ENCODE assay signal across 8 cellular contexts in genomic region chr16:88533945-88534641, GRCh38. TPM values are rescaled to one million over a fixed set of nuclear protein-coding genes. Genes with fewer than 3 reads are reported as not detected.
A peak's percentile ranks its signal among the peaks of the same experiment; 100 is the strongest.
DNase-seq lines count a peak whose midpoint lies in the region; ATAC-seq and TF ChIP-seq lines count a peak whose summit lies in the region.

No MANE protein-coding gene starts in this region.

- H2AFZ ChIP-seq in GM23338, result no peak overlapping the region

- peaks cover 10% of the 10 kb centered on the region for H3K4me1 Mint-ChIP-seq in GM23338
- peaks cover 13% of the 10 kb centered on the region for H3K4me1 Mint-ChIP-seq in activated T-cell treated with anti-CD3 and anti-CD28 coated beads, Interleukin-2, amount 50 U/mL, for 24 hours (ENCODE audit: low read depth)
- peaks cover 0 to 55% of the 10 kb centered on the region in 2 donors for H3K4me1 Mint-ChIP-seq in natural killer cell
- peaks cover 30% of the 10 kb centered on the region for H3K4me1 Mint-ChIP-seq in stimulated activated effector memory CD8-positive, alpha-beta T cell treated with anti-CD3 and anti-CD28 coated beads, Interleukin-12 subunit alpha, Interleukin-12 subunit beta, amount 100 ng/mL, for 72 hours

- H3K27ac Mint-ChIP-seq in GM23338 (no peak overlapping the region), natural killer cell (peak overlapping the region in 1 of 2 donors; percentile 77)
- no peak overlapping the region for H3K27ac Mint-ChIP-seq in activated T-cell treated with anti-CD3 and anti-CD28 coated beads, Interleukin-2, amount 50 U/mL, for 24 hours
- H3K27ac Mint-ChIP-seq in stimulated activated effector memory CD8-positive, alpha-beta T cell treated with anti-CD3 and anti-CD28 coated beads, Interleukin-12 subunit alpha, Interleukin-12 subunit beta, amount 100 ng/mL, for 72 hours, result peak overlapping the region; percentile 89

- TF ChIP-seq EP300 in esophagus muscularis mucosa (IDR thresholded peaks at IDR 0.05), result no peak

- peaks cover 5% of the 10 kb centered on the region; the same call in 1 of the 2 replicates for H3F3A ChIP-seq in GM23338 (replicated peaks; ENCODE audit: low read depth)

- 20% methylated on average over 4 of the region's 113 CpGs for WGBS in esophagus muscularis mucosa

- intact Hi-C loops in esophagus muscularis mucosa (cut with DNase I), result no loop called here
- intact Hi-C loops in natural killer cell (cut with micrococcal nuclease), result no loop called here

- H3K79me2 ChIP-seq in GM23338 (replicated peaks; ENCODE audit: insufficient read depth), result no peaks in the 10 kb centered on the region

- H3K4me1 ChIP-seq in GM23338 (ENCODE audit: insufficient read depth) (no peaks in the 10 kb centered on the region; the same call in 1 of the 2 replicates), esophagus muscularis mucosa (peaks cover 18 to 34% (median 29%) of the 10 kb centered on the region in 4 donors)

- H3K36me3 ChIP-seq in GM23338 (ENCODE audit: insufficient read depth), result no peaks in the 10 kb centered on the region
- H3K36me3 ChIP-seq in esophagus muscularis mucosa, result peaks cover 0 to 14% (median 9%) of the 10 kb centered on the region in 4 donors

- H3K36me3 Mint-ChIP-seq in GM23338 (ENCODE audit: low read depth) (peaks cover 9% of the 10 kb centered on the region; the same call in 2 of the 3 replicates), natural killer cell (no peaks in the 10 kb centered on the region)
- H3K36me3 Mint-ChIP-seq in activated T-cell treated with anti-CD3 and anti-CD28 coated beads, Interleukin-2, amount 50 U/mL, for 24 hours (ENCODE audit: low read depth), result peaks cover 20% of the 10 kb centered on the region
- peaks cover 62% of the 10 kb centered on the region for H3K36me3 Mint-ChIP-seq in stimulated activated effector memory CD8-positive, alpha-beta T cell treated with anti-CD3 and anti-CD28 coated beads, Interleukin-12 subunit alpha, Interleukin-12 subunit beta, amount 100 ng/mL, for 72 hours

- H3K27me3 ChIP-seq in GM23338 (ENCODE audit: insufficient read depth) (no peaks in the 10 kb centered on the region), esophagus muscularis mucosa (peaks cover 0 to 14% (median under 1%) of the 10 kb centered on the region in 4 donors)

- no peaks in the 10 kb centered on the region; the same call in 2 of the 3 replicates for H3K9me3 Mint-ChIP-seq in GM23338
- H3K9me3 Mint-ChIP-seq in activated T-cell treated with anti-CD3 and anti-CD28 coated beads, Interleukin-2, amount 50 U/mL, for 24 hours, result no peaks in the 10 kb centered on the region
- H3K9me3 Mint-ChIP-seq in natural killer cell, result no peaks in the 10 kb centered on the region
- H3K9me3 Mint-ChIP-seq in stimulated activated effector memory CD8-positive, alpha-beta T cell treated with anti-CD3 and anti-CD28 coated beads, Interleukin-12 subunit alpha, Interleukin-12 subunit beta, amount 100 ng/mL, for 72 hours, result no peaks in the 10 kb centered on the region

- H4K20me1 ChIP-seq in GM23338 (replicated peaks; ENCODE audit: insufficient read depth), result no peaks in the 10 kb centered on the region

- ATAC-seq in GM23338 (peak; percentile 13), natural killer cell (peak; percentile 71 to 80 (median 74))
- peak; percentile 74 for ATAC-seq in stimulated activated effector memory CD8-positive, alpha-beta T cell treated with anti-CD3 and anti-CD28 coated beads, Interleukin-12 subunit alpha, Interleukin-12 subunit beta, amount 100 ng/mL, for 72 hours

- TF ChIP-seq POLR2A in esophagus muscularis mucosa (IDR thresholded peaks at IDR 0.05; ENCODE audit: low read depth), result no peak

- H3K4me3 ChIP-seq in GM23338 (peak overlapping the region; percentile 70), esophagus muscularis mucosa (peak overlapping the region; percentile 74 to 99 (median 75))

- peak; percentile 71 for DNase-seq in EL
- peak; percentile 81 for DNase-seq in GM23338 (ENCODE audit: low spot score)
- peak; percentile 51 for DNase-seq in NCI-H226
- DNase-seq in activated T-cell treated with anti-CD3 and anti-CD28 coated beads, Interleukin-2, amount 50 U/mL, for 24 hours, result peak; percentile 92
- no peak for DNase-seq in esophagus muscularis mucosa (ENCODE audit: extremely low spot score)
- peak; percentile 55 for DNase-seq in natural killer cell
- DNase-seq in stimulated activated effector memory CD8-positive, alpha-beta T cell treated with anti-CD3 and anti-CD28 coated beads, Interleukin-12 subunit alpha, Interleukin-12 subunit beta, amount 100 ng/mL, for 72 hours (ENCODE audit: low spot score in 2 of 2), result peak; percentile 50 to 86
- no peak for DNase-seq in NCI-H345 treated with DMSO at 0.1 percent for 48 hours (lab: John Stamatoyannopoulos, UW; ENCODE audit: unreplicated experiment)

- H3K4me3 Mint-ChIP-seq in GM23338 (peak overlapping the region; percentile 50; the same call in 2 of the 3 replicates), natural killer cell (no peak overlapping the region)
- H3K4me3 Mint-ChIP-seq in activated T-cell treated with anti-CD3 and anti-CD28 coated beads, Interleukin-2, amount 50 U/mL, for 24 hours, result peak overlapping the region; percentile 65
- H3K4me3 Mint-ChIP-seq in stimulated activated effector memory CD8-positive, alpha-beta T cell treated with anti-CD3 and anti-CD28 coated beads, Interleukin-12 subunit alpha, Interleukin-12 subunit beta, amount 100 ng/mL, for 72 hours, result peak overlapping the region; percentile 57

- H3K27ac ChIP-seq in GM23338 (ENCODE audit: low read depth), result no peak overlapping the region
- H3K27ac ChIP-seq in esophagus muscularis mucosa (replicated peaks in 1 of 4), result peak overlapping the region; percentile 76 to 92 (median 86)

- TF ChIP-seq CTCF in GM23338 (conservative IDR thresholded peaks at IDR 0.05; ENCODE audit: low read depth in 2 of 2) (no peak), esophagus muscularis mucosa (IDR thresholded peaks at IDR 0.05) (no peak), natural killer cell (IDR thresholded peaks at IDR 0.05) (no peak)

- H3K9me2 ChIP-seq in GM23338 (ENCODE audit: insufficient read depth), result no peaks in the 10 kb centered on the region

- H3K27me3 Mint-ChIP-seq in GM23338 (ENCODE audit: insufficient read depth, low read depth, poor library complexity) (peaks cover 18% of the 10 kb centered on the region), natural killer cell (ENCODE audit: low read depth in 2 of 2) (no peaks in the 10 kb centered on the region)
- H3K27me3 Mint-ChIP-seq in activated T-cell treated with anti-CD3 and anti-CD28 coated beads, Interleukin-2, amount 50 U/mL, for 24 hours, result peaks cover 5% of the 10 kb centered on the region

- peak overlapping the region; percentile 74; the same call in 1 of the 2 replicates for H3K4me2 ChIP-seq in GM23338

- no peaks in the 10 kb centered on the region for H3K9me3 ChIP-seq in esophagus muscularis mucosa

TF ChIP-seq in GM23338, 12 proteins besides CTCF, POLR2A, EP300 and RAD21:
- TF ChIP-seq JUNB (IDR thresholded peaks at IDR 0.05; ENCODE audit: unreplicated experiment) (no peak), POLR2AphosphoS5 (IDR thresholded peaks at IDR 0.05; ENCODE audit: low read depth) (peak; percentile 63; the same call in 1 of the 2 replicates)

RNA-seq across cellular contexts. Expression of gene ZC3H18, which starts 36.1 kb away (rescaled TPM):
- 25.2 and 30.0 TPM in 2 replicates for total RNA-seq in GM23338 (2014; rRNA removed; shearing (Covaris generic))
- 40.1 and 40.7 TPM in 2 replicates for polyA plus RNA-seq in GM23338 (2016; fragmentation: Nextera tagmentation; extraction: Ambion mirVana)
- 10 to 100 TPM; 15.9 to 29.1 (median 26.6) TPM for total RNA-seq in esophagus muscularis mucosa
- 100 to 1,000 TPM; 125 to 130 (median 126) TPM for total RNA-seq in natural killer cell

Comparison
In these comparisons a context has a peak if more than half of its experiments do, and no peak if none do; other contexts are left out.
1. DNase-seq: peak in EL (single experiment), GM23338 (single experiment), NCI-H226 (single experiment), activated T-cell treated with anti-CD3 and anti-CD28 coated beads, Interleukin-2, amount 50 U/mL, for 24 hours (single experiment), natural killer cell (single experiment) and stimulated activated effector memory CD8-positive, alpha-beta T cell treated with anti-CD3 and anti-CD28 coated beads, Interleukin-12 subunit alpha, Interleukin-12 subunit beta, amount 100 ng/mL, for 72 hours (2 of 2); none in esophagus muscularis mucosa (single experiment) and NCI-H345 treated with DMSO at 0.1 percent for 48 hours (single experiment).
2. ATAC-seq: peak in every context shown above with its lines; median percentile 74 in natural killer cell; 74 in stimulated activated effector memory CD8-positive, alpha-beta T cell treated with anti-CD3 and anti-CD28 coated beads, Interleukin-12 subunit alpha, Interleukin-12 subunit beta, amount 100 ng/mL, for 72 hours; 13 in GM23338.